ENCODE assay signal across 1 cellular context in genomic region chrX:105821471-105822081, GRCh38.
TF ChIP-seq lines count a peak whose summit lies in the region.

No MANE protein-coding gene starts in this region.

TF ChIP-seq in A549, 52 proteins besides CTCF, POLR2A, EP300 and RAD21 (continued from another document):
- no peak for TF ChIP-seq REST (IDR thresholded peaks at IDR 0.05)
